1 cellular context compared by ENCODE assay signal in the genomic region with DNA sequence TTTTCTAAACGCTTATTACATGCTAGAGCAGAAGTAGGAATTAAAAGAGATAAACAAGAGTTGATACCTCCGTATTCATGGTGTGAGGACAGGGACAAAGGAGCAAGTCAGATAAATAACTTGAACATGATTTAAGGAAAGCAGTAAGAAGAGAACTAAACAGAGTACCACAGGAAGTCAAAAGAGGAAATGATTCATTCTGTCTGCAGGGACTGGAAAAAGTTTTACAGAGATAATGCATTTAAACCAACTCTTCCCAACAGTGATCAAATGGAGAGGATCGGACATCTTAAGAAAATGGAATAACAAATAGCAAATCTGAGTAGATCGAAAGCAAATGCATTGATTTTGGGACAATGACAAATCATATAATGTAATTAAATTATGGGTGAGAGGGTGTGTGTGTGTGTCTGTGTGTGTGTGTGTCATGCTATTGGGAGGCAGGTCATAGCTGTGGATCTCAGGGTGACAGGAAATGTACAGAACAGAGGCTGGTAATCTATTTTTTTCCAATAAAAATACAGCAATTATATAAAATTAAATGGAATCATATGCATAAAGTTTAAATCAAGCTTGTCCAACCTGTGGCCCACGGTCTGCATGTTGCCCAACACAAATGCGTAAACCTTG.
TF ChIP-seq lines count a peak whose summit lies in the region.

No MANE protein-coding gene starts in this region.

TF ChIP-seq in GM23338, 12 proteins besides CTCF, POLR2A, EP300 and RAD21 (continued from another document):
- TF ChIP-seq, protein P1, sequence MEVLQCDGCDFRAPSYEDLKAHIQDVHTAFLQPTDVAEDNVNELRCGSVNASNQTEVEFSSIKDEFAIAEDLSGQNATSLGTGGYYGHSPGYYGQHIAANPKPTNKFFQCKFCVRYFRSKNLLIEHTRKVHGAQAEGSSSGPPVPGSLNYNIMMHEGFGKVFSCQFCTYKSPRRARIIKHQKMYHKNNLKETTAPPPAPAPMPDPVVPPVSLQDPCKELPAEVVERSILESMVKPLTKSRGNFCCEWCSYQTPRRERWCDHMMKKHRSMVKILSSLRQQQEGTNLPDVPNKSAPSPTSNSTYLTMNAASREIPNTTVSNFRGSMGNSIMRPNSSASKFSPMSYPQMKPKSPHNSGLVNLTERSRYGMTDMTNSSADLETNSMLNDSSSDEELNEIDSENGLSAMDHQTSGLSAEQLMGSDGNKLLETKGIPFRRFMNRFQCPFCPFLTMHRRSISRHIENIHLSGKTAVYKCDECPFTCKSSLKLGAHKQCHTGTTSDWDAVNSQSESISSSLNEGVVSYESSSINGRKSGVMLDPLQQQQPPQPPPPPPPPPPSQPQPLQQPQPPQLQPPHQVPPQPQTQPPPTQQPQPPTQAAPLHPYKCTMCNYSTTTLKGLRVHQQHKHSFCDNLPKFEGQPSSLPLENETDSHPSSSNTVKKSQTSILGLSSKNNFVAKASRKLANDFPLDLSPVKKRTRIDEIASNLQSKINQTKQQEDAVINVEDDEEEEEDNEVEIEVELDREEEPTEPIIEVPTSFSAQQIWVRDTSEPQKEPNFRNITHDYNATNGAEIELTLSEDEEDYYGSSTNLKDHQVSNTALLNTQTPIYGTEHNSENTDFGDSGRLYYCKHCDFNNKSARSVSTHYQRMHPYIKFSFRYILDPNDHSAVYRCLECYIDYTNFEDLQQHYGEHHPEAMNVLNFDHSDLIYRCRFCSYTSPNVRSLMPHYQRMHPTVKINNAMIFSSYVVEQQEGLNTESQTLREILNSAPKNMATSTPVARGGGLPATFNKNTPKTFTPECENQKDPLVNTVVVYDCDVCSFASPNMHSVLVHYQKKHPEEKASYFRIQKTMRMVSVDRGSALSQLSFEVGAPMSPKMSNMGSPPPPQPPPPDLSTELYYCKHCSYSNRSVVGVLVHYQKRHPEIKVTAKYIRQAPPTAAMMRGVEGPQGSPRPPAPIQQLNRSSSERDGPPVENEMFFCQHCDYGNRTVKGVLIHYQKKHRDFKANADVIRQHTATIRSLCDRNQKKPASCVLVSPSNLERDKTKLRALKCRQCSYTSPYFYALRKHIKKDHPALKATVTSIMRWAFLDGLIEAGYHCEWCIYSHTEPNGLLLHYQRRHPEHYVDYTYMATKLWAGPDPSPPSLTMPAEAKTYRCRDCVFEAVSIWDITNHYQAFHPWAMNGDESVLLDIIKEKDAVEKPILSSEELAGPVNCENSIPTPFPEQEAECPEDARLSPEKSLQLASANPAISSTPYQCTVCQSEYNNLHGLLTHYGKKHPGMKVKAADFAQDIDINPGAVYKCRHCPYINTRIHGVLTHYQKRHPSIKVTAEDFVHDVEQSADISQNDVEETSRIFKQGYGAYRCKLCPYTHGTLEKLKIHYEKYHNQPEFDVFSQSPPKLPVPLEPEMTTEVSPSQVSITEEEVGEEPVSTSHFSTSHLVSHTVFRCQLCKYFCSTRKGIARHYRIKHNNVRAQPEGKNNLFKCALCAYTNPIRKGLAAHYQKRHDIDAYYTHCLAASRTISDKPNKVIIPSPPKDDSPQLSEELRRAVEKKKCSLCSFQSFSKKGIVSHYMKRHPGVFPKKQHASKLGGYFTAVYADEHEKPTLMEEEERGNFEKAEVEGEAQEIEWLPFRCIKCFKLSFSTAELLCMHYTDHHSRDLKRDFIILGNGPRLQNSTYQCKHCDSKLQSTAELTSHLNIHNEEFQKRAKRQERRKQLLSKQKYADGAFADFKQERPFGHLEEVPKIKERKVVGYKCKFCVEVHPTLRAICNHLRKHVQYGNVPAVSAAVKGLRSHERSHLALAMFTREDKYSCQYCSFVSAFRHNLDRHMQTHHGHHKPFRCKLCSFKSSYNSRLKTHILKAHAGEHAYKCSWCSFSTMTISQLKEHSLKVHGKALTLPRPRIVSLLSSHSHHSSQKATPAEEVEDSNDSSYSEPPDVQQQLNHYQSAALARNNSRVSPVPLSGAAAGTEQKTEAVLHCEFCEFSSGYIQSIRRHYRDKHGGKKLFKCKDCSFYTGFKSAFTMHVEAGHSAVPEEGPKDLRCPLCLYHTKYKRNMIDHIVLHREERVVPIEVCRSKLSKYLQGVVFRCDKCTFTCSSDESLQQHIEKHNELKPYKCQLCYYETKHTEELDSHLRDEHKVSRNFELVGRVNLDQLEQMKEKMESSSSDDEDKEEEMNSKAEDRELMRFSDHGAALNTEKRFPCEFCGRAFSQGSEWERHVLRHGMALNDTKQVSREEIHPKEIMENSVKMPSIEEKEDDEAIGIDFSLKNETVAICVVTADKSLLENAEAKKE (CRISPR knock-in tag; IDR thresholded peaks at IDR 0.05): no peak
- no peak for TF ChIP-seq REST (IDR thresholded peaks at IDR 0.05; ENCODE audit: unreplicated experiment)
